ENCODE assay signal across 8 cellular contexts in genomic region chr19:44499559-44499958, GRCh38. TPM values are rescaled to one million over a fixed set of nuclear protein-coding genes. Genes with fewer than 3 reads are reported as not detected.
DNase-seq lines count a peak whose midpoint lies in the region; ATAC-seq and TF ChIP-seq lines count a peak whose summit lies in the region.

No MANE protein-coding gene starts in this region.

- DNase-seq in HL-60 (ENCODE audit: low read depth in 1 of 2, low spot score in 1 of 2) (no peak), body of pancreas (no peak), NCI-H1694 treated with DMSO at 0.1 percent for 48 hours (lab: John Stamatoyannopoulos, UW) (no peak)
- DNase-seq in central memory CD4-positive, alpha-beta T cell: no peak

- peak overlapping the region; percentile 56 for H3K4me3 ChIP-seq in HL-60 (replicated peaks; ENCODE audit: insufficient read depth, low read length)
- peak overlapping the region; percentile 61 to 83 for H3K4me3 ChIP-seq in body of pancreas
- peak overlapping the region; percentile 95 for H3K4me3 ChIP-seq in mononuclear cell (ENCODE audit: low read length)

- H3K27ac ChIP-seq in 22Rv1 (peak overlapping the region; percentile 78), HL-60 (replicated peaks) (peak overlapping the region; percentile 88), body of pancreas (peak overlapping the region in 1 of 4 donors; percentile 91)

- intact Hi-C loops in body of pancreas (cut with DNase I): no loop called here

- H3K9me3 ChIP-seq in body of pancreas: peaks cover 0 to 30% (median 0%) of the 10 kb centered on the region in 3 donors
- peaks cover 17% of the 10 kb centered on the region for H3K9me3 ChIP-seq in mononuclear cell (ENCODE audit: low read depth, low read length)

- no peak for TF ChIP-seq CTCF in 22Rv1 (IDR thresholded peaks at IDR 0.05)
- no peak for TF ChIP-seq CTCF in HL-60 (IDR thresholded peaks at IDR 0.05; ENCODE audit: insufficient read depth, low read length)
- no peak for TF ChIP-seq CTCF in body of pancreas (IDR thresholded peaks at IDR 0.05)

- ATAC-seq in body of pancreas: no peak
- no peak for ATAC-seq in GM18867 (IDR thresholded peaks at IDR 0.05; ENCODE audit: unreplicated experiment)
- ATAC-seq in GM18858 (IDR thresholded peaks at IDR 0.05; ENCODE audit: unreplicated experiment): no peak

- H3K36me3 ChIP-seq in body of pancreas (replicated peaks in 1 of 2; ENCODE audit: insufficient read depth in 1 of 2, low read depth in 2 of 2): peaks cover 13 to 15% of the 10 kb centered on the region in 2 donors

- WGBS in body of pancreas, 2 donors: 13 to 17% methylated on average over 6 of the region's 6 CpGs

- no peaks in the 10 kb centered on the region for H3K27me3 ChIP-seq in HL-60 (ENCODE audit: insufficient read depth, poor library complexity, severe bottlenecking)
- no peaks in the 10 kb centered on the region for H3K27me3 ChIP-seq in body of pancreas
- H3K27me3 ChIP-seq in mononuclear cell (ENCODE audit: insufficient read depth, low read length): no peaks in the 10 kb centered on the region

- no peak for TF ChIP-seq POLR2A in body of pancreas (IDR thresholded peaks at IDR 0.05)

- H3K4me1 ChIP-seq in body of pancreas (peaks cover 23% of the 10 kb centered on the region), mononuclear cell (ENCODE audit: insufficient read depth, low read length) (peaks cover 20% of the 10 kb centered on the region)

RNA-seq across cellular contexts. Expression of gene ZNF180, which starts 0.8 kb away (rescaled TPM):
- 10 to 100 TPM in 1 of 2 donors, 1 to 10 TPM in 1; 2.6 to 12.2 TPM for total RNA-seq in body of pancreas
- total RNA-seq in mononuclear cell: 8.6 TPM

RNA-seq across cellular contexts. Expression of gene CEACAM20, which starts 29.9 kb away (rescaled TPM):
- total RNA-seq in body of pancreas (not detected), mononuclear cell (not detected)

RNA-seq across cellular contexts. Expression of gene ZNF229, which starts 51.3 kb away (rescaled TPM):
- total RNA-seq in body of pancreas: 1 to 10 TPM in 1 of 2 donors, under 1 TPM in 1; 0.99 to 2.6 TPM
- 0.21 TPM for total RNA-seq in mononuclear cell
